8 cellular contexts compared by ENCODE assay signal in the genomic region with DNA sequence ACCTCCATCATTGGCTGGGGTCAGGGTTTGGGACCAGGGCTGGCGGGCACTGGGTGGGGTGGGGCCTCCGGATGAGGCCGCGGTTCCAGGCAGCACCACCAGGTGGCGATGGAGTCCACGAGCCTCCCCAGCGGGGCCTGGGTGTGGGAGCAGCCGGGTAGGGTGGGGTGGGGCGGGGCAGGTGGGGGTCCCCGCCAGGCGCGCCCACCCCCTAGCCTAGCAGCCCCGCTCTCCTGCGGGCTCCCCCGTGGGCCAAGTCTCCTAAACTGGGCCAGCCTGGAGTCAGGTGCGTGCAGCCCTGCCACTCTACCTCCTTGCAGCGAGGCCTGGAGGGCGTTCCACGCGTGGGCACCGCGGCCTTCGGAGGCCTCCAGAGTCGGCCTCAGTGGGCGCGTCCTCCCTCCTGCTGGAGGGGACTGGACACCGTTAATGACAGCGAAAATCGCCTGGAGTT.
DNase-seq lines count a peak whose midpoint lies in the region; ATAC-seq and TF ChIP-seq lines count a peak whose summit lies in the region.

No MANE protein-coding gene starts in this region.

- no peaks in the 10 kb centered on the region for H3K9me3 Mint-ChIP-seq in memory B cell

- intact Hi-C loops in colonic mucosa (cut with DNase I) = loop anchor here (10.0 kb wide), 2 partner anchors 959 to 1109 kb away; partner anchors contain the start of gene OTOS

- no peak overlapping the region for H3K4me3 ChIP-seq in colonic mucosa

- peak; percentile 92 for TF ChIP-seq CTCF in colonic mucosa (IDR thresholded peaks at IDR 0.05)

- no peaks in the 10 kb centered on the region for H3K36me3 ChIP-seq in colonic mucosa

- no peak overlapping the region for H3K4me3 Mint-ChIP-seq in memory B cell

- peak; percentile 72 for ATAC-seq in memory B cell (ENCODE audit: low read depth)
- no peak for ATAC-seq in HG03175 (IDR thresholded peaks at IDR 0.05; ENCODE audit: unreplicated experiment)

- DNase-seq in Daoy (ENCODE audit: low read depth) (peak; percentile 37), HUDEP-2 (lab: John Stamatoyannopoulos, UW; ENCODE audit: unreplicated experiment in 76 of 76) (peak in 39 of 76 experiments; percentile 2 to 51 (median 18)), colonic mucosa (peak; percentile 58), memory B cell (ENCODE audit: low spot score in 2 of 2) (peak; percentile 71 to 75), NCI-H774 (lab: John Stamatoyannopoulos, UW) (no peak)
- peak; percentile 43 to 52 for DNase-seq in activated CD4-positive, alpha-beta T cell treated with anti-CD3 and anti-CD28 coated beads, Interleukin-2, amount 50 U/mL, for 24 hours (ENCODE audit: low read depth in 1 of 2, low spot score in 1 of 2)
- DNase-seq in stimulated activated CD8-positive, alpha-beta memory T cell treated with anti-CD3 and anti-CD28 coated beads, Interleukin-2, amount 100 ng/mL, for 48 hours (ENCODE audit: low read depth in 2 of 2) = peak; percentile 45 to 62

- no peak overlapping the region for H3K27ac Mint-ChIP-seq in memory B cell

- H3K36me3 Mint-ChIP-seq in memory B cell = no peaks in the 10 kb centered on the region

- H3K9ac ChIP-seq in colonic mucosa (ENCODE audit: low read depth in 2 of 2, low read length in 2 of 2) = no peak overlapping the region

- H3K9me3 ChIP-seq in colonic mucosa = no peaks in the 10 kb centered on the region

- peaks cover 2% of the 10 kb centered on the region for H3K4me1 Mint-ChIP-seq in memory B cell

- H3K4me1 ChIP-seq in colonic mucosa = no peaks in the 10 kb centered on the region

- H3K27me3 Mint-ChIP-seq in memory B cell = peaks cover 18% of the 10 kb centered on the region

- H3K27ac ChIP-seq in colonic mucosa = no peak overlapping the region

- no peaks in the 10 kb centered on the region for H3K27me3 ChIP-seq in colonic mucosa
